In the genomic region with DNA sequence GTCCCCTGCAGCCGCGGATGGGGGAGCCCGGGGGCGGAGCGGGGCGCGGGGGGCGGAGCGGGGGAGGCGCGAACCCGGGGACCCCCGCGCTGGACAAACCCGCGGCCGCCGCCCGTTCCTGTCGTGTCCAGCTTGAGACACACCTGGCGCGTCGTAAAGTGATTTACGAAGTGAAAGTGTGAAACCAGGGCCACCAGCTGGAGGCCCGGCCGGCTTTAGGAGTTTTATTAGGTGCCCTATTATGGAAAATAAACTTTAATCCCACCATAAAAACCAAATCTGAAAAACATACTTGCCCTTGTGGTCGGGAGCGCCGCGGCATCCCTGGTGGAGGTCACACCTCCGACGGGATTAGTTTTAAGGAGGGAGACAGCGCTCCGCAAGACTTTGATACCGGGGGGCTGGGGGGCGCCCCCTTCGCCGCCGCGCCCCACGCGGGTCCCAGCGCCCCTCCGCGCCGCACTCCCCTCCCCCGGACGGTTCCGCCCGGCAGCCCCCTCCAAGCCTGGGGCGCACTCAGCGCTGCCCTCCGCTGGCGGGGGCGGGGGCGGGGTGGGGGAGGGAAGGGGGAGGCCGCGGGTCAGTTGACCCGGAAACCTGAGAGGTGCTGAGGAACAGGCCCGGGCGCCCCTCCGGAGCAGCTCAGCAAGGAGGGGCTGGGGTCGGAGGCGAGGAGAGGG, we compare ENCODE assay signal across 9 cellular contexts. TPM values are rescaled to one million over a fixed set of nuclear protein-coding genes. Genes with fewer than 3 reads are reported as not detected.
DNase-seq lines count a peak whose midpoint lies in the region; ATAC-seq, FAIRE-seq and TF ChIP-seq lines count a peak whose summit lies in the region.
"Had no signal": no experiment of that assay in that cellular context is flagged by ENCODE, and none has a peak within 500 bp of the region (broad histone marks: within the 10 kb centered on the region; RNA-seq: fewer than 3 reads in every experiment).

No MANE protein-coding gene starts in this region.

- H3K9me3 Mint-ChIP-seq in naive thymus-derived CD8-positive, alpha-beta T cell, result no peaks in the 10 kb centered on the region

- peaks cover 14 to 54% (median 34%) of the 10 kb centered on the region in 4 donors for H3K4me1 Mint-ChIP-seq in naive thymus-derived CD8-positive, alpha-beta T cell

- H3K27me3 ChIP-seq in HL-60 (ENCODE audit: insufficient read depth, poor library complexity, severe bottlenecking), result peaks cover 70% of the 10 kb centered on the region
- H3K27me3 ChIP-seq in bronchial epithelial cell (ENCODE audit: control insufficient read depth, insufficient read depth, low read length), result peaks cover 43% of the 10 kb centered on the region

- H3K27ac Mint-ChIP-seq in naive thymus-derived CD8-positive, alpha-beta T cell, result peak overlapping the region in 1 of 10 donors; percentile 31

- H3K27me3 Mint-ChIP-seq in naive thymus-derived CD8-positive, alpha-beta T cell, result peaks cover 48 to 94% (median 69%) of the 10 kb centered on the region in 5 donors

- ATAC-seq in naive thymus-derived CD8-positive, alpha-beta T cell, result peak; percentile 6 to 24
- ATAC-seq in HG03039 (IDR thresholded peaks at IDR 0.05; ENCODE audit: unreplicated experiment) (no peak), GM18505 (IDR thresholded peaks at IDR 0.05; ENCODE audit: unreplicated experiment) (no peak)

- H3K36me3 Mint-ChIP-seq in naive thymus-derived CD8-positive, alpha-beta T cell, result peaks cover 0 to 6% (median 0%) of the 10 kb centered on the region in 3 donors

- POLR2A ChIA-PET in naive thymus-derived CD8-positive, alpha-beta T cell (lab: Charles Lee), result no interaction called here

- TF ChIP-seq CTCF in GM12864 (IDR thresholded peaks at IDR 0.05; ENCODE audit: low read depth, low read length, missing control alignments), result no peak
- TF ChIP-seq CTCF in HL-60 (IDR thresholded peaks at IDR 0.05; ENCODE audit: insufficient read depth, low read length), result no peak
- TF ChIP-seq CTCF in bronchial epithelial cell (IDR thresholded peaks at IDR 0.05; ENCODE audit: insufficient read depth, low read length, severe bottlenecking), result no peak

- DNase-seq in GM12864 (ENCODE audit: low read depth), result no peak
- no peak for DNase-seq in HL-60 (ENCODE audit: low read depth in 1 of 2, low spot score in 1 of 2)
- no peak for DNase-seq in bronchial epithelial cell (ENCODE audit: low read depth)
- no peak for DNase-seq in naive thymus-derived CD8-positive, alpha-beta T cell
- DNase-seq in stimulated activated CD4-positive, alpha-beta T cell treated with anti-CD3 and anti-CD28 coated beads, Interleukin-4, amount 100 ng/mL, for 4 hours, result no peak
- no peak for DNase-seq in NK-92 treated with Interleukin-12 subunit alpha and Interleukin-12 subunit beta, amount 100 ng/mL, for 24 hours (lab: John Stamatoyannopoulos, UW)

- FAIRE-seq in bronchial epithelial cell (lab: Jason Lieb, UNC), result no peak

- peak overlapping the region; percentile 71 to 85 (median 84) for H3K4me3 Mint-ChIP-seq in naive thymus-derived CD8-positive, alpha-beta T cell

- H3K36me3 ChIP-seq in bronchial epithelial cell (ENCODE audit: control insufficient read depth, insufficient read depth, low read length), result no peaks in the 10 kb centered on the region

- no peak overlapping the region for H3K27ac ChIP-seq in HL-60 (replicated peaks)

- H3K4me3 ChIP-seq in GM12864 (ENCODE audit: low read depth, low read length) (peak overlapping the region; percentile 40), HL-60 (replicated peaks; ENCODE audit: insufficient read depth, low read length) (peak overlapping the region; percentile 17), bronchial epithelial cell (ENCODE audit: low read depth, low read length) (peak overlapping the region; percentile 32)

- no peak for TF ChIP-seq POLR2A in GM18505 (IDR thresholded peaks at IDR 0.05; ENCODE audit: borderline replicate concordance, extremely low read depth, insufficient read depth, insufficient read length)

RNA-seq across cellular contexts. Expression of gene MNX1, which starts 10.3 kb away (rescaled TPM):
- 0.13 TPM in 1 of 2 replicates, not detected in the other for total RNA-seq in bronchial epithelial cell
- total RNA-seq in naive thymus-derived CD8-positive, alpha-beta T cell, result not detected
- polyA plus RNA-seq in naive thymus-derived CD8-positive, alpha-beta T cell, result not detected
- polyA plus RNA-seq: neural cell had no signal

RNA-seq across cellular contexts. Expression of gene NOM1, which starts 50.7 kb away (rescaled TPM):
- total RNA-seq in bronchial epithelial cell, result 13.7 and 17.6 TPM in 2 replicates
- 10 to 100 TPM; 36.8 to 40.1 TPM for total RNA-seq in naive thymus-derived CD8-positive, alpha-beta T cell
- polyA plus RNA-seq in naive thymus-derived CD8-positive, alpha-beta T cell, result 1 to 10 TPM; 2.2 to 7.2 (median 6.6) TPM

Comparison
In these comparisons a context has a peak if more than half of its experiments do, and no peak if none do; other contexts are left out.
1. ATAC-seq: peak in naive thymus-derived CD8-positive, alpha-beta T cell (2 of 2); none in HG03039 (single experiment) and GM18505 (single experiment).
2. Peak in every context shown above with its lines, with median percentiles within 50 percentile points of each other: H3K4me3 ChIP-seq.